19 cellular contexts compared by ENCODE assay signal in the genomic region with DNA sequence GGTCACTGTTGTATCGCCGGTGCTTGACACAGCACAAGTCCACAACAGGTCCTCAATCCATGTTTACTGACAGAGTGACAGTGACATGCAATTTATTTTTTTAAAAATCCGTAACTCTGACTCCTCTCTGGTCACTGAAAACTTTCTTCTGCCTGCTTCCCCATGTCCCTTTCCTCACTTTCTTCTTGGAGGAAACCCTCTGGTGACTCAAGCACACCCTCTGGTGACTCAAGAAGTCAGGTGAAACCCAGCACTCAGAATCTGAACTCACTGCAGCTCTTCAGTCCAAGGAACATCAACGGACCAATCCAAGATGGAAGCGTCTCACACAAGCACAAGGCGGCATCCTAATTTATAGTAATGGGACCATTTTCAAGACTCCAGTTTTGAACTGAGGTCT.
"Had no signal": no experiment of that assay in that cellular context is flagged by ENCODE, and none has a peak within 500 bp of the region (broad histone marks: within the 10 kb centered on the region; RNA-seq: fewer than 3 reads in every experiment).

No MANE protein-coding gene starts in this region.

- H3K27me3 Mint-ChIP-seq: activated CD4-positive, alpha-beta T cell treated with anti-CD3 and anti-CD28 coated beads for 36 hours had no signal

- H3K4me3 Mint-ChIP-seq: activated CD4-positive, alpha-beta T cell treated with anti-CD3 and anti-CD28 coated beads for 36 hours; activated CD8-positive, alpha-beta T cell treated with anti-CD3 and anti-CD28 coated beads for 36 hours; activated naive CD4-positive, alpha-beta T cell treated with anti-CD3 and anti-CD28 coated beads, Interleukin-2, amount 50 U/mL, for 24 hours; activated T-cell treated with anti-CD3 and anti-CD28 coated beads, Interleukin-2, amount 50 U/mL, for 4 hours; nephron progenitor cell; T-helper 1 cell treated with Interleukin-12 subunit alpha and Interleukin-12 subunit beta and Interleukin-4 antibody, amounts not matched to agents 30 μg/mL and 1 μg/mL, for 36 hours had no signal

- H3K9me3 ChIP-seq: adrenal gland, left ventricle myocardium inferior, sigmoid colon had no signal

- H3K36me3 Mint-ChIP-seq: activated naive CD4-positive, alpha-beta T cell treated with anti-CD3 and anti-CD28 coated beads, Interleukin-2, amount 50 U/mL, for 24 hours had no signal

- H3K9me3 Mint-ChIP-seq: activated CD8-positive, alpha-beta T cell treated with anti-CD3 and anti-CD28 coated beads for 36 hours; activated naive CD4-positive, alpha-beta T cell treated with anti-CD3 and anti-CD28 coated beads, Interleukin-2, amount 50 U/mL, for 24 hours; activated T-cell treated with anti-CD3 and anti-CD28 coated beads, Interleukin-2, amount 50 U/mL, for 4 hours; nephron progenitor cell; T-helper 1 cell treated with Interleukin-12 subunit alpha and Interleukin-12 subunit beta and Interleukin-4 antibody, amounts not matched to agents 30 μg/mL and 1 μg/mL, for 36 hours had no signal

- H3K27ac Mint-ChIP-seq: activated CD4-positive, alpha-beta T cell treated with anti-CD3 and anti-CD28 coated beads for 36 hours; activated CD8-positive, alpha-beta T cell treated with anti-CD3 and anti-CD28 coated beads for 36 hours; activated naive CD4-positive, alpha-beta T cell treated with anti-CD3 and anti-CD28 coated beads, Interleukin-2, amount 50 U/mL, for 24 hours; nephron progenitor cell; T-helper 1 cell treated with Interleukin-12 subunit alpha and Interleukin-12 subunit beta and Interleukin-4 antibody, amounts not matched to agents 30 μg/mL and 1 μg/mL, for 36 hours had no signal

- H3K4me1 ChIP-seq: adrenal gland, sigmoid colon had no signal

- H3K4me2 ChIP-seq: hepatocyte had no signal

- DNase-seq: activated CD4-positive, alpha-beta T cell treated with anti-CD3 and anti-CD28 coated beads for 36 hours; activated CD8-positive, alpha-beta T cell treated with anti-CD3 and anti-CD28 coated beads for 36 hours; activated effector memory CD4-positive, alpha-beta T cell treated with Interleukin-2 at 50 U/mL for 16 hours; activated T-cell treated with anti-CD3 and anti-CD28 coated beads, Interleukin-2, amount 50 U/mL, for 4 hours; adrenal gland; central memory CD4-positive, alpha-beta T cell; cortex of kidney; effector CD8-positive, alpha-beta T cell; kidney; left ventricle myocardium inferior; mesenchymal stem cell; nephron progenitor cell; sigmoid colon; stimulated activated CD4-positive, alpha-beta T cell treated with anti-CD3 and anti-CD28 coated beads, Interleukin-1b, Interleukin-23, amount 100 ng/mL, for 48 hours had no signal

- H3K36me3 ChIP-seq: adrenal gland, left ventricle myocardium inferior, sigmoid colon, WERI-Rb-1 had no signal

- H3K27me3 ChIP-seq: adrenal gland, hepatocyte, sigmoid colon had no signal

- H3K79me2 ChIP-seq: hepatocyte had no signal

- H3K4me3 ChIP-seq: adrenal gland, hepatocyte, left ventricle myocardium inferior, sigmoid colon had no signal

- H3K4me1 Mint-ChIP-seq: activated CD4-positive, alpha-beta T cell treated with anti-CD3 and anti-CD28 coated beads for 36 hours; activated naive CD4-positive, alpha-beta T cell treated with anti-CD3 and anti-CD28 coated beads, Interleukin-2, amount 50 U/mL, for 24 hours had no signal

- H2AFZ ChIP-seq: hepatocyte had no signal

- ATAC-seq: activated CD4-positive, alpha-beta T cell treated with anti-CD3 and anti-CD28 coated beads for 36 hours; activated CD8-positive, alpha-beta T cell treated with anti-CD3 and anti-CD28 coated beads for 36 hours; activated T-cell treated with anti-CD3 and anti-CD28 coated beads, Interleukin-2, amount 50 U/mL, for 4 hours had no signal

- H3K27ac ChIP-seq: adrenal gland, epithelial cell of prostate, hepatocyte, left ventricle myocardium inferior, sigmoid colon had no signal
